Comparison of ENCODE assay signal across 8 cellular contexts in the genomic region with DNA sequence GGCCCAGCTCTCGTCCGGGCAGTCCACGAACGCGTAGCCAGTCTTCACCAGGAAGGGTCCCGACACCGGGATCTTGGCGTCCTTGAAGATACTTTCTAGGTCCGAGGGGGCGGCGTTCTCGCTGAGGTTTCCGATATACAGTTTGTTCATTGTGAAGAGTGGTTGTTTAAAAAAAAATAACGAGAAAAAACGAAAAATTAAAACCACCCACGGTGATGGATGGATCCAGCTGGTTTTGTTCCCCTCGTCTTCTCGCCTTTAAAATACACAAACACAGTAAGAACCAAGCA. TPM values are rescaled to one million over a fixed set of nuclear protein-coding genes. Genes with fewer than 3 reads are reported as not detected.
DNase-seq lines count a peak whose midpoint lies in the region; ATAC-seq and TF ChIP-seq lines count a peak whose summit lies in the region.

No MANE protein-coding gene starts in this region.

- H3K27ac ChIP-seq in OCI-LY1 (ENCODE audit: low read depth, low read length, poor library complexity, severe bottlenecking) (peak overlapping the region; percentile 99), caudate nucleus (ENCODE audit: low read depth, low read length) (no peak overlapping the region)

- no peaks in the 10 kb centered on the region for H3K9me3 ChIP-seq in OCI-LY1 (ENCODE audit: low read length)

- peaks cover 12% of the 10 kb centered on the region for H3F3A ChIP-seq in OCI-LY1 (ENCODE audit: insufficient read depth, low read length)

- no peak for ATAC-seq in effector memory CD8-positive, alpha-beta T cell (replicated peaks)

- TF ChIP-seq CTCF in GM06990 (IDR thresholded peaks at IDR 0.05; ENCODE audit: insufficient read depth, low read length, poor library complexity, severe bottlenecking) = no peak
- TF ChIP-seq CTCF in OCI-LY1 (IDR thresholded peaks at IDR 0.05; ENCODE audit: low read length) = no peak
- no peak for TF ChIP-seq CTCF in osteocyte (IDR thresholded peaks at IDR 0.05)

- H3K9ac ChIP-seq in OCI-LY1 (ENCODE audit: low read length) = peak overlapping the region; percentile 92

- peaks cover 62% of the 10 kb centered on the region for H3K79me2 ChIP-seq in OCI-LY1 (ENCODE audit: insufficient read depth, low read length)

- peaks cover 22% of the 10 kb centered on the region for H3K36me3 Mint-ChIP-seq in effector memory CD8-positive, alpha-beta T cell (ENCODE audit: insufficient read depth)
- no peaks in the 10 kb centered on the region for H3K36me3 Mint-ChIP-seq in osteocyte (ENCODE audit: unreplicated experiment)

- peak overlapping the region; percentile 5 to 76 for H3K27ac Mint-ChIP-seq in effector memory CD8-positive, alpha-beta T cell
- peak overlapping the region; percentile 96 for H3K27ac Mint-ChIP-seq in osteocyte (ENCODE audit: unreplicated experiment)

- H3K27me3 Mint-ChIP-seq in effector memory CD8-positive, alpha-beta T cell = peaks cover 71 to 79% of the 10 kb centered on the region in 2 donors
- H3K27me3 Mint-ChIP-seq in osteocyte (ENCODE audit: unreplicated experiment) = no peaks in the 10 kb centered on the region

- H3K4me1 Mint-ChIP-seq in effector memory CD8-positive, alpha-beta T cell (ENCODE audit: low read depth in 2 of 2) = peaks cover 21 to 28% of the 10 kb centered on the region in 2 donors
- H3K4me1 Mint-ChIP-seq in osteocyte (ENCODE audit: unreplicated experiment) = peaks cover 46% of the 10 kb centered on the region

- H3K9me2 ChIP-seq in OCI-LY1 (ENCODE audit: low read depth, low read length) = no peaks in the 10 kb centered on the region

- H2AFZ ChIP-seq in OCI-LY1 (ENCODE audit: low read length) = no peak overlapping the region

- DNase-seq in GM06990 (ENCODE audit: extremely low read depth, insufficient read length) (no peak), osteocyte (ENCODE audit: extremely low spot score, unreplicated experiment) (no peak), GM19240 (ENCODE audit: insufficient read length, low spot score) (no peak), amniotic stem cell (lab: John Stamatoyannopoulos, UW) (no peak), caudate nucleus (lab: John Stamatoyannopoulos, UW) (no peak)
- DNase-seq in effector memory CD8-positive, alpha-beta T cell = no peak
- no peak for DNase-seq in stimulated activated CD4-positive, alpha-beta T cell treated with anti-CD3 and anti-CD28 coated beads, Interleukin-15, amount 100 ng/mL, for 24 hours

- H3K4me1 ChIP-seq in OCI-LY1 (ENCODE audit: insufficient read depth, low read length, severe bottlenecking) = peaks cover 41% of the 10 kb centered on the region

- no peaks in the 10 kb centered on the region for H3K9me3 Mint-ChIP-seq in effector memory CD8-positive, alpha-beta T cell
- H3K9me3 Mint-ChIP-seq in osteocyte (ENCODE audit: unreplicated experiment) = no peaks in the 10 kb centered on the region

- H3K4me2 ChIP-seq in OCI-LY1 (ENCODE audit: low read length) = peak overlapping the region; percentile 81

- H3K36me3 ChIP-seq in GM06990 (ENCODE audit: control insufficient read depth, insufficient read depth, low read length) (peaks cover 3% of the 10 kb centered on the region; the same call in 1 of the 2 replicates), OCI-LY1 (ENCODE audit: insufficient read depth, low read length) (peaks cover 14% of the 10 kb centered on the region; the same call in 1 of the 2 replicates)

- H4K20me1 ChIP-seq in OCI-LY1 (ENCODE audit: insufficient read depth, low read length) = no peaks in the 10 kb centered on the region

- peak overlapping the region; percentile 80 for H3K4me3 Mint-ChIP-seq in effector memory CD8-positive, alpha-beta T cell
- peak overlapping the region; percentile 96 for H3K4me3 Mint-ChIP-seq in osteocyte (ENCODE audit: unreplicated experiment)

- H3K27me3 ChIP-seq in GM06990 (replicated peaks; ENCODE audit: control insufficient read depth, insufficient read depth, low read length) (no peaks in the 10 kb centered on the region), OCI-LY1 (ENCODE audit: insufficient read depth, low read length) (no peaks in the 10 kb centered on the region)

- peak overlapping the region; percentile 90 for H3K4me3 ChIP-seq in GM06990 (replicated peaks; ENCODE audit: low read depth, low read length)
- peak overlapping the region; percentile 86 for H3K4me3 ChIP-seq in OCI-LY1 (ENCODE audit: low read depth, low read length, poor library complexity, severe bottlenecking)

RNA-seq across cellular contexts. Expression of gene IGF2BP3, which starts 0.4 kb away (rescaled TPM):
- 70.0 and 70.5 TPM in 2 replicates for total RNA-seq in osteocyte
